8 cellular contexts compared by ENCODE assay signal in the genomic region with DNA sequence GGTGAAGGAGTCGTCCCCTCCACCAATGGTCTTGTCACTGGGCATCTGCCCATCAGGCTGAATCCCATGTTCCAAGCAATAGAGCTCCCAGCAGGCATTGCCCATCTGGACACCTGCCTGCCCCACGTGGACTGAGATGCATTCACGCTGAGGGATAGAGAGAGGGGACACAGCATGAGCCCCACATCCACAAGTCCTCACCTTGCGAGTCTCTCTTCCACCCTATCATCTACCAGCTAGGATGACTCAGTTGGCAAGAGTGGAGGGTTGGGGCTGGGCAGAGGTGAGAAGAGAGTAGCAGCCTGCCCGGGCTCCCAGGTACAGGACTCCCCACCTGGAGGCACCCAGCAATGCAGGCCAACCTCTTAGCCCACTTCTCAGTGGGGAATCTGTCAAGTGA. TPM values are rescaled to one million over a fixed set of nuclear protein-coding genes. Genes with fewer than 3 reads are reported as not detected.
DNase-seq lines count a peak whose midpoint lies in the region; ATAC-seq and TF ChIP-seq lines count a peak whose summit lies in the region.

No MANE protein-coding gene starts in this region.

- POLR2A ChIA-PET in CD4-positive, alpha-beta memory T cell (lab: Charles Lee; ENCODE audit: partially characterized antibody), result interaction anchor here (0.9 to 12.0 kb wide), 16 partner anchors 10 to 367 kb away, joined by 3 to 684 read pairs (median 13); a partner anchor contains a TSS

- no peaks in the 10 kb centered on the region for H3K27me3 Mint-ChIP-seq in CD4-positive, alpha-beta memory T cell
- H3K27me3 Mint-ChIP-seq in nephron progenitor cell (ENCODE audit: low read depth, poor library complexity), result peaks cover 70% of the 10 kb centered on the region

- no peaks in the 10 kb centered on the region for H3K27me3 ChIP-seq in CD4-positive, alpha-beta memory T cell (ENCODE audit: insufficient read depth, low read length)
- no peaks in the 10 kb centered on the region for H3K27me3 ChIP-seq in body of pancreas

- peaks cover 61% of the 10 kb centered on the region for H3K4me1 ChIP-seq in CD4-positive, alpha-beta memory T cell (ENCODE audit: insufficient read depth, low read length)
- peaks cover 72% of the 10 kb centered on the region for H3K4me1 ChIP-seq in body of pancreas

- H3K27ac ChIP-seq in CD4-positive, alpha-beta memory T cell (ENCODE audit: low read depth, low read length), result peak overlapping the region; percentile 87
- peak overlapping the region; percentile 77 to 96 (median 86) for H3K27ac ChIP-seq in body of pancreas

- H3K4me3 Mint-ChIP-seq in CD4-positive, alpha-beta memory T cell, result peak overlapping the region; percentile 85 to 99 (median 94)
- H3K4me3 Mint-ChIP-seq in nephron progenitor cell, result peak overlapping the region; percentile 76

- H3K4me1 Mint-ChIP-seq in CD4-positive, alpha-beta memory T cell, result peaks cover 48 to 79% (median 62%) of the 10 kb centered on the region in 4 donors
- H3K4me1 Mint-ChIP-seq in nephron progenitor cell, result peaks cover 43% of the 10 kb centered on the region

- TF ChIP-seq POLR2A in body of pancreas (IDR thresholded peaks at IDR 0.05), result no peak

- peaks cover 0 to 4% (median 0%) of the 10 kb centered on the region in 8 donors for H3K9me3 Mint-ChIP-seq in CD4-positive, alpha-beta memory T cell
- H3K9me3 Mint-ChIP-seq in nephron progenitor cell, result no peaks in the 10 kb centered on the region

- H3K36me3 Mint-ChIP-seq in CD4-positive, alpha-beta memory T cell, result peaks cover 45 to 65% of the 10 kb centered on the region in 2 donors
- peaks cover 8% of the 10 kb centered on the region for H3K36me3 Mint-ChIP-seq in nephron progenitor cell (ENCODE audit: low read depth)

- no peaks in the 10 kb centered on the region for H3K9me3 ChIP-seq in CD4-positive, alpha-beta memory T cell (ENCODE audit: control insufficient read depth in 1 of 2, low read length in 2 of 2)
- H3K9me3 ChIP-seq in body of pancreas, result no peaks in the 10 kb centered on the region

- peak overlapping the region; percentile 94 to 100 for H3K4me3 ChIP-seq in CD4-positive, alpha-beta memory T cell (ENCODE audit: low read length in 2 of 2)
- H3K4me3 ChIP-seq in body of pancreas, result no peak overlapping the region

- DNase-seq in CD4-positive, alpha-beta memory T cell, result peak in 2 of 5 donors; percentile 19 to 70
- DNase-seq in NCI-H510A treated with DMSO at 0.1 percent for 48 hours (lab: John Stamatoyannopoulos, UW) (peak; percentile 16), body of pancreas (peak in 2 of 4 donors; percentile 30 to 69), nephron progenitor cell (no peak), iPS-NIHi7 (ENCODE audit: extremely low spot score) (no peak), NCI-H524 treated with DMSO at 0.1 percent for 48 hours (lab: John Stamatoyannopoulos, UW) (no peak), HPDE6-E6E7 (ENCODE audit: extremely low spot score) (no peak), RKO (ENCODE audit: low spot score) (no peak)

- CTCF ChIA-PET in CD4-positive, alpha-beta memory T cell (lab: Charles Lee; ENCODE audit: partially characterized antibody), result interaction anchor here (1.1 to 12.8 kb wide), 6 partner anchors 22 to 76 kb away, joined by 3 to 150 read pairs (median 22); a partner anchor contains a TSS

- WGBS in body of pancreas, 2 donors, result 50 to 65% methylated on average over 4 to 5 of the region's 5 CpGs

- peak overlapping the region; percentile 92 to 97 (median 96) for H3K27ac Mint-ChIP-seq in CD4-positive, alpha-beta memory T cell
- H3K27ac Mint-ChIP-seq in nephron progenitor cell, result no peak overlapping the region

- TF ChIP-seq CTCF in body of pancreas (IDR thresholded peaks at IDR 0.05), result no peak
- no peak for TF ChIP-seq CTCF in nephron progenitor cell (IDR thresholded peaks at IDR 0.05)

- intact Hi-C loops in CD4-positive, alpha-beta memory T cell (cut with micrococcal nuclease), result loop anchor here (2.0 to 5.0 kb wide), 2 partner anchors 137 to 855 kb away; a partner anchor contains a TSS
- intact Hi-C loops in body of pancreas (cut with DNase I), result no loop called here

- H3K36me3 ChIP-seq in CD4-positive, alpha-beta memory T cell (ENCODE audit: insufficient read depth, low read length), result peaks cover 22% of the 10 kb centered on the region
- H3K36me3 ChIP-seq in body of pancreas (replicated peaks in 1 of 2; ENCODE audit: insufficient read depth in 1 of 2, low read depth in 2 of 2), result peaks cover 0 to 2% of the 10 kb centered on the region in 2 donors

- ATAC-seq in body of pancreas, result no peak

RNA-seq across cellular contexts. Expression of a gene that starts 1.0 kb away (rescaled TPM):
- total RNA-seq in CD4-positive, alpha-beta memory T cell, result not detected
- not detected for polyA plus RNA-seq in CD4-positive, alpha-beta memory T cell
- not detected for total RNA-seq in body of pancreas

RNA-seq across cellular contexts. Expression of a gene that starts 1.6 kb away (rescaled TPM):
- total RNA-seq in CD4-positive, alpha-beta memory T cell, result 100 to 1,000 TPM; 242 to 259 TPM
- polyA plus RNA-seq in CD4-positive, alpha-beta memory T cell, result 100 to 1,000 TPM; 157 to 268 TPM
- total RNA-seq in body of pancreas, result 10 to 100 TPM; 17.8 to 20.2 TPM

RNA-seq across cellular contexts. Expression of a gene that starts 6.8 kb away (rescaled TPM):
- total RNA-seq in CD4-positive, alpha-beta memory T cell, result 10 to 100 TPM; 19.3 to 21.1 TPM
- 10 to 100 TPM; 15.3 to 15.4 TPM for polyA plus RNA-seq in CD4-positive, alpha-beta memory T cell
- 10 to 100 TPM in 1 of 2 donors, 1 to 10 TPM in 1; 8.0 to 16.8 TPM for total RNA-seq in body of pancreas

RNA-seq across cellular contexts. Expression of a gene that starts 6.8 kb away (rescaled TPM):
- 1 to 10 TPM; 1.5 to 2.5 TPM for total RNA-seq in CD4-positive, alpha-beta memory T cell
- polyA plus RNA-seq in CD4-positive, alpha-beta memory T cell, result under 1 TPM; 0.26 to 0.68 TPM
- 10 to 100 TPM in 1 of 2 donors, 1 to 10 TPM in 1; 3.1 to 11.2 TPM for total RNA-seq in body of pancreas

RNA-seq across cellular contexts. Expression of a gene that starts 22.5 kb away (rescaled TPM):
- total RNA-seq in CD4-positive, alpha-beta memory T cell, result 100 to 1,000 TPM; 244 to 260 TPM
- 10 to 100 TPM; 22.1 to 49.5 TPM for polyA plus RNA-seq in CD4-positive, alpha-beta memory T cell
- 10 to 100 TPM; 67.5 to 95.3 TPM for total RNA-seq in body of pancreas

Comparison
In these comparisons a context has a peak if more than half of its experiments do, and no peak if none do; other contexts are left out.
1. H3K4me3 ChIP-seq: peak in CD4-positive, alpha-beta memory T cell (2 of 2); none in body of pancreas (0 of 2).
2. RNA of a gene that starts 1.6 kb away (total RNA-seq): 242 to 259 TPM in CD4-positive, alpha-beta memory T cell; 17.8 to 20.2 TPM in body of pancreas; every median in the first group is over 10 times any median in the second.